Comparison of ENCODE assay signal across 1 cellular context in the genomic region with DNA sequence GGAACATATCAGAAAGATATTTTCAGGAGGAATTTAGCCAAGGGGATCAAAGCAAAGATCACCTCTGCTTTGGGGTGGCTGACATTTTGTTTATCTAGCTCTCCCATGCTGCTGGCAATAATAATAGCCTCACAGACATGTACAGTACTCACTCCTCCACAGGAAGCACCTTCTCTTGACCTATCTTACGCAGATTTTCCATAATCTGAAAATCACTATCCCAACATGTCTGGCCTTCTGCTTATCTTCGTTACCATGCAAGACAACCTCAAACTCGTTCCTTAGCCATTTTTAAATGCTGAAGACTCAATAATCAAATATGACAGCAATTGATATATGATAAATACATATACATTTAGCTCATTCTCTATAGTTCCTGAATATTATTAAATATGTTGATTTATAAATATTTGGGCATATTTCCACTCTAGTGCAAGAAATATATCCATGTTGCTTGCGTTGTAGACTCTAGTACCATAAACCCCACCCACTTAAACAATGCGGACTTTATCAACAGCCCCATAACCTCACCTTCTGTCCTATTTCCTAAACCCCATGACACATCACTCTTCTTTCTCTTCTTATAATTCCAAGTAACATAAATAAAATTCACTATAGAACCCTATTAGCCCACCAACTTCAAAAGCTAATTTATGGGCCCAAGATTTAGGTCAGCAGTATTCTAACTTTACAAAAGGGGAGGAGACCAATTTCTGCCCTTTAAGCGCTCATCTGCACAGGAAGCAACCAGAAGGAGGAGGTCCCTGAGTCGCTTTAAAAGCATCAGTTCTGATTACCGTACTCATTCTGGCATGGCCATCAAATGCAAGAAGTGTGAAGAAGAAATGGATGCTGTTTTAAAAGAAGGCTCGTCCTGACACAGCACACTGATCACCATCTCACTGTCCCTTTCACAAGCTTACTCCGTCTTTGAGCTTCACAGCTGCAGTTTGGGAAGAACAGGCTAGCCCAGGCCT.
TF ChIP-seq lines count a peak whose summit lies in the region.

No MANE protein-coding gene starts in this region.

TF ChIP-seq in K562, 482 proteins besides CTCF, POLR2A, EP300 and RAD21 (continued from another document):
- TF ChIP-seq MED1 (CRISPR knock-in tag; IDR thresholded peaks at IDR 0.05; ENCODE audit: borderline replicate concordance) (no peak), SP1 (CRISPR knock-in tag; IDR thresholded peaks at IDR 0.05) (no peak), RFX5 (IDR thresholded peaks at IDR 0.05; ENCODE audit: low read depth, low read length) (no peak), ARID1B (IDR thresholded peaks at IDR 0.05) (peak; percentile 91), SOX6 (IDR thresholded peaks at IDR 0.05) (peak; percentile 83), SMAD2 (IDR thresholded peaks at IDR 0.05; ENCODE audit: low read depth, low read length) (no peak), IRF1 (CRISPR knock-in tag; IDR thresholded peaks at IDR 0.05; ENCODE audit: borderline replicate concordance) (no peak), NFIC (IDR thresholded peaks at IDR 0.05) (peak; percentile 77), RBM25 (IDR thresholded peaks at IDR 0.05; ENCODE audit: low read depth, low read length, severe bottlenecking) (no peak), PYGO2 (tag; IDR thresholded peaks at IDR 0.05) (no peak), GABPA (tag; conservative IDR thresholded peaks at IDR 0.05; ENCODE audit: low read depth) (0 out of 2 replicates have a peak, but pooled peaks have one; percentile 27), IRF2 (CRISPR knock-in tag; IDR thresholded peaks at IDR 0.05) (no peak), PPARD (CRISPR knock-in tag; IDR thresholded peaks at IDR 0.05) (no peak), ZNF766 (CRISPR knock-in tag; conservative IDR thresholded peaks at IDR 0.05) (0 out of 2 replicates have a peak, but pooled peaks have one; percentile 41), TGIF2 (CRISPR knock-in tag; IDR thresholded peaks at IDR 0.05) (no peak), ZNF3 (CRISPR knock-in tag; IDR thresholded peaks at IDR 0.05) (no peak), NEUROD1 (IDR thresholded peaks at IDR 0.05; ENCODE audit: borderline replicate concordance, low read depth, low read length, partially characterized antibody) (no peak), ZNF175 (CRISPR knock-in tag; IDR thresholded peaks at IDR 0.05; ENCODE audit: low read depth) (peak; percentile 57; the same call in 1 of the 2 replicates), ZNF780A (CRISPR knock-in tag; IDR thresholded peaks at IDR 0.05) (no peak), GABPB2 (CRISPR knock-in tag; conservative IDR thresholded peaks at IDR 0.05) (no peak), HMG20B (CRISPR knock-in tag; IDR thresholded peaks at IDR 0.05) (no peak), RNF2 (IDR thresholded peaks at IDR 0.05) (peak; percentile 19; the same call in 1 of the 2 replicates), ZKSCAN8 (CRISPR knock-in tag; IDR thresholded peaks at IDR 0.05) (no peak), NR4A1 (CRISPR knock-in tag; IDR thresholded peaks at IDR 0.05) (no peak), NR4A1 (tag; IDR thresholded peaks at IDR 0.05) (0 out of 2 replicates have a peak, but pooled peaks have one; percentile 47), PHF20 (IDR thresholded peaks at IDR 0.05; ENCODE audit: partially characterized antibody) (no peak), ZSCAN29 (IDR thresholded peaks at IDR 0.05) (no peak), KAT2B (IDR thresholded peaks at IDR 0.05; ENCODE audit: low read depth, low read length) (no peak), SNIP1 (IDR thresholded peaks at IDR 0.05; ENCODE audit: low read depth) (no peak)
- TF ChIP-seq, protein P1, sequence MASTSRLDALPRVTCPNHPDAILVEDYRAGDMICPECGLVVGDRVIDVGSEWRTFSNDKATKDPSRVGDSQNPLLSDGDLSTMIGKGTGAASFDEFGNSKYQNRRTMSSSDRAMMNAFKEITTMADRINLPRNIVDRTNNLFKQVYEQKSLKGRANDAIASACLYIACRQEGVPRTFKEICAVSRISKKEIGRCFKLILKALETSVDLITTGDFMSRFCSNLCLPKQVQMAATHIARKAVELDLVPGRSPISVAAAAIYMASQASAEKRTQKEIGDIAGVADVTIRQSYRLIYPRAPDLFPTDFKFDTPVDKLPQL (IDR thresholded peaks at IDR 0.05; ENCODE audit: extremely low read depth, insufficient read length), result no peak
